ENCODE assay signal across 8 cellular contexts in the genomic region with DNA sequence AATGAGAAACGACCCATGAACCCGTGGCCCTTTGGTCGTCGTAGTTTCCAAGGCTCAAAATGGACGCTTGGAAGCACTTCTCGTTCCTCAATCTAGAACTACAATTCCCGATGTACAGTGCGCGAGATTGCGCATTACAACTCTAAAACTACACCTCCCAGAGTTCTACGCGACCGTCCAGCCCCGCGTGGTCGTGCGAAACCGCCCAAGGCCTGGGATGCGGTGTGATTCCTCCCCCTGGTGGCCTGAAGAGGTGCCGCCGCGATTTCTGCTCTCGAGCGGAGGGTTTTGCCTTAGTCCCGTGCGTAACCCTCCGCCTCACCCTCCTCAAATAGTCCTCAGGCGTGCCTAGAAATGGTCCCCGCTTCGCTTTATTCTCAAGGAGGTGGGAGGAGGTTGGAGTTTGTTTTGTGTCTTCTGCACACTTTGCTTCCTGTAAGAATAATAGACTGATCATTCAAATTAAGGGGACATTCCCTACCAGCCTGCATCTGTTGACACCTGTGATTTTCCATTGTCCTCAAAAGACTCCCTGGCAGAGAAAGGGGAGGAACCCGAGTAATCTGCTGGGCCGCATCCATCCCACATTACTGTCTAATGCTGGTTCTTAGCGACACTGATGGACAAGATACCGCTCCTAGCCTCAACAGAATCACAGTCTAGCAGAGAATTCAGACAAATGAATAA. TPM values are rescaled to one million over a fixed set of nuclear protein-coding genes. Genes with fewer than 3 reads are reported as not detected.
DNase-seq lines count a peak whose midpoint lies in the region; ATAC-seq, FAIRE-seq and TF ChIP-seq lines count a peak whose summit lies in the region.

No MANE protein-coding gene starts in this region.

- peak; percentile 99 for FAIRE-seq in kidney (lab: Jason Lieb, UNC)

- no peaks in the 10 kb centered on the region for H3K9me3 ChIP-seq in kidney (ENCODE audit: control insufficient read depth in 1 of 2, low read length in 2 of 2)

- peak overlapping the region; percentile 77 to 89 for H3K27ac ChIP-seq in kidney (ENCODE audit: low read depth in 2 of 2, low read length in 2 of 2)

- peak overlapping the region; percentile 72 to 90 for H3K9ac ChIP-seq in kidney (ENCODE audit: low read length in 2 of 2)

- H3K36me3 ChIP-seq in kidney (ENCODE audit: control insufficient read depth in 1 of 2, insufficient read depth in 2 of 2, low read length in 2 of 2) = no peaks in the 10 kb centered on the region

- peak; percentile 99 for DNase-seq in AG09319 (ENCODE audit: extremely low read depth, low read depth)
- peak; percentile 99 for DNase-seq in NCI-H345 treated with DMSO at 0.1 percent for 48 hours (lab: John Stamatoyannopoulos, UW; ENCODE audit: unreplicated experiment)
- peak; percentile 95 for DNase-seq in cerebellum (ENCODE audit: low spot score)
- DNase-seq in kidney = peak; percentile 99
- peak; percentile 97 for DNase-seq in stimulated activated CD4-positive, alpha-beta T cell treated with anti-CD3 and anti-CD28 coated beads, Interleukin-15, amount 100 ng/mL, for 24 hours

- intact Hi-C loops in kidney (cut with DNase I) = loop anchor here (5.0 kb wide), 1 partner anchor 96 kb away; no protein-coding TSS in a partner anchor

- ATAC-seq in GM19023 (IDR thresholded peaks at IDR 0.05; ENCODE audit: unreplicated experiment) (peak; percentile 92), HG03342 (IDR thresholded peaks at IDR 0.05; ENCODE audit: unreplicated experiment) (peak; percentile 95)
- ATAC-seq in activated CD4-positive, CD25-positive, alpha-beta regulatory T cell treated with anti-CD3 and anti-CD28 coated beads, Interleukin-2, amount 50 U/mL, for 24 hours = peak; percentile 99

- peaks cover 10 to 13% of the 10 kb centered on the region in 2 donors for H3K4me1 ChIP-seq in kidney (ENCODE audit: control insufficient read depth in 1 of 2, insufficient read depth in 1 of 2, low read depth in 1 of 2, low read length in 2 of 2)

- TF ChIP-seq CTCF in AG09319 (IDR thresholded peaks at IDR 0.05; ENCODE audit: low read depth, low read length) (no peak; the same call in none of the 2 replicates), kidney (IDR thresholded peaks at IDR 0.05; ENCODE audit: borderline replicate concordance, extremely low read depth, insufficient read depth) (peak; percentile 99)

- peak overlapping the region; percentile 76 to 84 for H3K4me3 ChIP-seq in kidney (ENCODE audit: low read length in 2 of 2)

RNA-seq across cellular contexts. Expression of a gene that starts 0.4 kb away (rescaled TPM):
- total RNA-seq in cerebellum (4.9 TPM), kidney (23.5 TPM)
- 21.0 TPM for polyA plus RNA-seq in kidney (ENCODE audit: insufficient read depth, low read depth, low replicate concordance)

RNA-seq across cellular contexts. Expression of a gene that starts 23.4 kb away (rescaled TPM):
- total RNA-seq in cerebellum = 2.3 TPM
- total RNA-seq in kidney = 0.28 TPM
- polyA plus RNA-seq in kidney (ENCODE audit: insufficient read depth, low read depth, low replicate concordance) = 0.45 TPM

RNA-seq across cellular contexts. Expression of a gene that starts 47.7 kb away (rescaled TPM):
- total RNA-seq in cerebellum (not detected), kidney (34.4 TPM)
- 26.8 TPM for polyA plus RNA-seq in kidney (ENCODE audit: insufficient read depth, low read depth, low replicate concordance)

Comparison
In these comparisons a context has a peak if more than half of its experiments do, and no peak if none do; other contexts are left out.
1. Peak in every context shown above with its lines: DNase-seq, ATAC-seq, H3K4me3 ChIP-seq and H3K27ac ChIP-seq.
2. RNA of a gene that starts 47.7 kb away (total RNA-seq): 34.4 TPM in kidney (single experiment); not detected in cerebellum (single experiment); every median in the first group is over 10 times any median in the second.